ENCODE assay signal across 8 cellular contexts in the genomic region with DNA sequence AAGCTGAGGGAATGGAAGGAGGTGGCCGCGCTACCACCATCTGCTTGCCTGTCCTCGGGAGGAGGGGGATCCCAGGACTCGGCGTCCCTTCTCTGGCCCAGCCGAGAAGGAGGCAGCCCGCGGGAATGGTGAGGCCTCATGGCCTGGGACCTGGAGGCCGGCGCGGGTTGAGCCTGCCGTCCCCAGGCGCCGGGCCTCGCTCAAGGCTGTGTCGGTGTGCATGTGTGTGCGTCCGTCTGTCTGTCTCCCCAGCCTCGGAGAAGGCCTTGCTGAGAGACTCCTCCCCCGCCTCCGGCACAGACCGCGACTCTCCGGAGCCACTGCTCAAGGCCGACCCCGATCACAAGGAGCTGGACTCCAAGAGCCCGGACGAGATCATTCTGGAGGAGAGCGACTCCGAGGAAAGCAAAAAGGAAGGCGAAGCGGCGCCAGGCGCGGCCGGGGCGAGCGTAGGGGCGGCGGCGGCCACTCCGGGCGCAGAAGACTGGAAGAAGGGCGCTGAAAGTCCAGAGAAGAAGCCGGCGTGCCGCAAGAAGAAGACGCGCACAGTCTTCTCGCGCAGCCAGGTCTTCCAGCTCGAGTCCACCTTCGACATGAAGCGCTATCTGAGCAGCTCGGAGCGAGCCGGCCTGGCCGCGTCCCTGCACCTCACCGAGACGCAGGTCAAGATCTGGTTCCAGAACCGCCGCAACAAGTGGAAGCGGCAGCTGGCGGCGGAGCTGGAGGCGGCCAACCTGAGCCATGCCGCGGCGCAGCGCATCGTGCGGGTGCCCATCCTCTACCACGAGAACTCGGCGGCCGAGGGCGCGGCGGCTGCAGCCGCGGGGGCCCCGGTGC. TPM values are rescaled to one million over a fixed set of nuclear protein-coding genes. Genes with fewer than 3 reads are reported as not detected.
DNase-seq lines count a peak whose midpoint lies in the region; ATAC-seq and TF ChIP-seq lines count a peak whose summit lies in the region.
"Had no signal": no experiment of that assay in that cellular context is flagged by ENCODE, and none has a peak within 500 bp of the region (broad histone marks: within the 10 kb centered on the region; RNA-seq: fewer than 3 reads in every experiment).

No MANE protein-coding gene starts in this region.

- no peak overlapping the region for H3K27ac ChIP-seq in rectal smooth muscle tissue (ENCODE audit: low read depth, low read length)
- H3K27ac ChIP-seq in MM.1S (ENCODE audit: low read length), result no peak overlapping the region

- H3K9me3 ChIP-seq in MM.1S (replicated peaks; ENCODE audit: insufficient read depth, low read length), result no peaks in the 10 kb centered on the region

- H3K4me3 ChIP-seq in GM12875 (ENCODE audit: low read depth, low read length), result peak overlapping the region; percentile 77
- H3K4me3 ChIP-seq in rectal smooth muscle tissue (ENCODE audit: low read length), result peak overlapping the region; percentile 46
- H3K4me3 ChIP-seq in MM.1S (ENCODE audit: low read length), result no peak overlapping the region

- no peak overlapping the region for H3K4me2 ChIP-seq in MM.1S (ENCODE audit: low read depth, low read length)

- H3K36me3 ChIP-seq in rectal smooth muscle tissue (ENCODE audit: control insufficient read depth, insufficient read depth, low read length) (no peaks in the 10 kb centered on the region), MM.1S (replicated peaks; ENCODE audit: insufficient read depth, low read length) (no peaks in the 10 kb centered on the region)

- peaks cover 74 to 84% of the 10 kb centered on the region in 2 donors for H3K27me3 Mint-ChIP-seq in effector memory CD8-positive, alpha-beta T cell

- H3K4me1 Mint-ChIP-seq in effector memory CD8-positive, alpha-beta T cell (ENCODE audit: low read depth in 2 of 2), result peaks cover 24 to 41% of the 10 kb centered on the region in 2 donors

- TF ChIP-seq CTCF in GM12875 (IDR thresholded peaks at IDR 0.05; ENCODE audit: borderline replicate concordance, insufficient read depth, low read depth, low read length) (no peak), MM.1S (IDR thresholded peaks at IDR 0.05; ENCODE audit: low read length) (no peak)

- H3K27me3 ChIP-seq in rectal smooth muscle tissue (ENCODE audit: control insufficient read depth, insufficient read depth, low read length), result peaks cover 81% of the 10 kb centered on the region
- peaks cover 33% of the 10 kb centered on the region for H3K27me3 ChIP-seq in MM.1S (replicated peaks; ENCODE audit: insufficient read depth, low read length)

- H3K9ac ChIP-seq in rectal smooth muscle tissue (ENCODE audit: low read length) (no peak overlapping the region), MM.1S (ENCODE audit: low read length) (no peak overlapping the region)

- peak overlapping the region; percentile 84 to 86 for H3K4me3 Mint-ChIP-seq in effector memory CD8-positive, alpha-beta T cell

- H3K27ac Mint-ChIP-seq in effector memory CD8-positive, alpha-beta T cell, result peak overlapping the region in 1 of 2 donors; percentile 16

- no peaks in the 10 kb centered on the region for H3K9me2 ChIP-seq in MM.1S (replicated peaks; ENCODE audit: insufficient read depth, low read length)

- H3K9me3 Mint-ChIP-seq in effector memory CD8-positive, alpha-beta T cell, result no peaks in the 10 kb centered on the region

- H3K4me1 ChIP-seq in rectal smooth muscle tissue (ENCODE audit: control insufficient read depth, insufficient read depth, low read length), result peaks cover 7% of the 10 kb centered on the region
- H3K4me1 ChIP-seq in MM.1S (ENCODE audit: low read length), result no peaks in the 10 kb centered on the region

- peaks cover 17% of the 10 kb centered on the region for H3K36me3 Mint-ChIP-seq in effector memory CD8-positive, alpha-beta T cell (ENCODE audit: insufficient read depth)

- no peaks in the 10 kb centered on the region for H3F3A ChIP-seq in MM.1S (ENCODE audit: insufficient read depth, low read length)

- no peak overlapping the region for H2AFZ ChIP-seq in MM.1S (ENCODE audit: low read length)

- H3K79me2 ChIP-seq in MM.1S (ENCODE audit: low read length), result no peaks in the 10 kb centered on the region

- peak; percentile 74 for DNase-seq in OCI-M1 (lab: John Stamatoyannopoulos, UW)
- DNase-seq in effector memory CD8-positive, alpha-beta T cell, result no peak
- DNase-seq in MM.1S, result no peak
- DNase-seq in mesenteric fat pad (ENCODE audit: low spot score), result no peak

- no peaks in the 10 kb centered on the region for H4K20me1 ChIP-seq in MM.1S (ENCODE audit: insufficient read depth, low read length)

- ATAC-seq in effector memory CD8-positive, alpha-beta T cell (replicated peaks), result peak; percentile 31
- ATAC-seq in HG03460 (IDR thresholded peaks at IDR 0.05; ENCODE audit: unreplicated experiment), result no peak

RNA-seq across cellular contexts. Expression of gene HMX3, which starts 1.3 kb away (rescaled TPM):
- not detected for total RNA-seq in mesenteric fat pad
- total RNA-seq: T-helper 1 cell treated with Interleukin-12 subunit alpha and Interleukin-12 subunit beta and Interleukin-4 antibody, amounts not matched to agents 30 ng/mL and 1 ng/mL, for 36 hours had no signal

RNA-seq across cellular contexts. Expression of gene HMX2, which starts 10.9 kb away (rescaled TPM):
- total RNA-seq in mesenteric fat pad, result not detected
- total RNA-seq: T-helper 1 cell treated with Interleukin-12 subunit alpha and Interleukin-12 subunit beta and Interleukin-4 antibody, amounts not matched to agents 30 ng/mL and 1 ng/mL, for 36 hours had no signal

RNA-seq across cellular contexts. Expression of gene BUB3, which starts 17.2 kb away (rescaled TPM):
- 49.3 TPM for total RNA-seq in mesenteric fat pad
